ENCODE assay signal across 20 cellular contexts in the genomic region with DNA sequence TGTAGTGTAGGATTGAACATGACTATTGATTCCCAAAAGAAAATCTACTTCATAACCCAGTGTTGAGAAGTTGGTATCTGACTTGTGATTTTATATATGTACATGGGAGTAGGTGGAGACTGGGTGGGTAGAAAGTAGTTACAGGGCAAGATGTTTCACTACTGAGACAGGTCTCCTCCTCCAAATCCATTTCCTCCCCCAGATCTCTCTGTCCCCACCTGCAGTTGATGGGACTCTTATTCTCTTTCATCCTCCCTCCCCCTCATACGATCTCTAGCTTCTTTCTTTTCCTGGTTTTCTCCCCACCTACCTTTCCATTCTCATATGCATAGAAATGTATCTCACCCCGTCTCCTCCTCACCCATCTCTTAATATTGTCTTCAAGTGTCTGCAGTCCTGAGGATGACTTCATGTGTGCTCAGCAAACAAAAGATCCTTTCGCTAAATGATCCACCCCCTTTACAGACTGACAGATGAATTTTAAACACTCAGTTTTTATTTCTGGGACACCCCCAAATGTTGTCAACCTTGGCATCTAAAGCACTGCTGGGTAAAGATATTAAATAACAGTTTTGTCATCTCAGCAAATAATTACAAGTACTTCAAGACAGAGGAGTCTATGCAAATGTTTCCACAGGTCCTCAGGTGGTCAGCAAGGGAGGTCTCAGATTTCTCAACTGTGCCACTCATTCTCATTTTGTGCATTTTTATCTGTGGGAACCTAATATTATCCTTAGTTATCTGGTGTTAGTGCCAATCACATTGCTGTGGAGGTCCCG. TPM values are rescaled to one million over a fixed set of nuclear protein-coding genes. Genes with fewer than 3 reads are reported as not detected.
DNase-seq lines count a peak whose midpoint lies in the region; ATAC-seq and TF ChIP-seq lines count a peak whose summit lies in the region.
"Had no signal": no experiment of that assay in that cellular context is flagged by ENCODE, and none has a peak within 500 bp of the region (broad histone marks: within the 10 kb centered on the region; RNA-seq: fewer than 3 reads in every experiment).

No MANE protein-coding gene starts in this region.

- POLR2A ChIA-PET in IMR-90 (lab: Charles Lee; ENCODE audit: unreplicated experiment), result no interaction called here

- H3K9me1 ChIP-seq in IMR-90 (ENCODE audit: insufficient read depth, low read length), result no peaks in the 10 kb centered on the region

- H3K9ac ChIP-seq in IMR-90 (ENCODE audit: low read depth, low read length), result no peak overlapping the region

- no peak overlapping the region for H4K5ac ChIP-seq in IMR-90 (ENCODE audit: low read depth, low read length)

- H3K9me3 ChIP-seq in IMR-90 (ENCODE audit: control insufficient read depth, insufficient read depth, low read length), result peaks cover 5% of the 10 kb centered on the region; the same call in 1 of the 2 replicates

- WGBS in IMR-90 (ENCODE audit: extremely low coverage in 2 of 2, insufficient read length in 1 of 2), 2 experiments, result 64% methylated on average over 2 of the region's 4 CpGs; no CpG with 5 or more reads in 1 of the 2 experiments

- H3K27ac Mint-ChIP-seq in activated T-cell treated with anti-CD3 and anti-CD28 coated beads, Interleukin-2, amount 50 U/mL, for 72 hours, result peak overlapping the region; percentile 84
- peak overlapping the region in 1 of 2 donors; percentile 70 for H3K27ac Mint-ChIP-seq in activated naive CD4-positive, alpha-beta T cell treated with anti-CD3 and anti-CD28 coated beads, Interleukin-2, amount 50 U/mL, for 72 hours
- H3K27ac Mint-ChIP-seq in stimulated activated effector memory CD8-positive, alpha-beta T cell treated with anti-CD3 and anti-CD28 coated beads, Interleukin-12 subunit alpha, Interleukin-12 subunit beta, amount 100 ng/mL, for 72 hours, result no peak overlapping the region
- H3K27ac Mint-ChIP-seq in stimulated activated memory B cell treated with anti-CD40 and anti-IgM and Interleukin-4, amounts not matched to agents 10 μg/mL and 1 μg/mL and 100 μg/mL, for 72 hours, result no peak overlapping the region

- no peak overlapping the region for H3K18ac ChIP-seq in IMR-90 (ENCODE audit: low read depth, low read length)

- peak; percentile 65 to 69 for ATAC-seq in activated T-cell treated with anti-CD3 and anti-CD28 coated beads, Interleukin-2, amount 50 U/mL, for 72 hours (replicated peaks in 1 of 2)
- no peak for ATAC-seq in IMR-90 (ENCODE audit: low read depth)
- peak; percentile 66 to 81 for ATAC-seq in activated naive CD4-positive, alpha-beta T cell treated with anti-CD3 and anti-CD28 coated beads, Interleukin-2, amount 50 U/mL, for 72 hours
- peak; percentile 51 for ATAC-seq in stimulated activated effector memory CD8-positive, alpha-beta T cell treated with anti-CD3 and anti-CD28 coated beads, Interleukin-12 subunit alpha, Interleukin-12 subunit beta, amount 100 ng/mL, for 72 hours
- ATAC-seq in stimulated activated memory B cell treated with anti-CD40 and anti-IgM and Interleukin-4, amounts not matched to agents 10 μg/mL and 1 μg/mL and 100 μg/mL, for 72 hours, result no peak
- ATAC-seq: Right ventricle myocardium inferior had no signal

- in situ Hi-C loops in IMR-90 (cut with MboI; ENCODE audit: low sequenced_read_pairs), result no loop called here

- H3K14ac ChIP-seq in IMR-90 (replicated peaks; ENCODE audit: low read depth, low read length), result no peak overlapping the region

- no peak overlapping the region for H2AK9ac ChIP-seq in IMR-90 (replicated peaks; ENCODE audit: low read depth, low read length, poor library complexity)

- H3K79me1 ChIP-seq in IMR-90 (ENCODE audit: low read depth in 1 of 2, low read length in 2 of 2), result no peaks in the 10 kb centered on the region

- no peak overlapping the region for H2AFZ ChIP-seq in IMR-90 (replicated peaks; ENCODE audit: low read length, poor library complexity)

- intact Hi-C loops in IMR-90 (cut with micrococcal nuclease), result no loop called here

- H3K36me3 ChIP-seq in IMR-90 (ENCODE audit: control insufficient read depth, insufficient read depth, low read length), result no peaks in the 10 kb centered on the region
- H3K36me3 ChIP-seq: thoracic aorta had no signal

- no peak overlapping the region for H3K27ac ChIP-seq in IMR-90 (ENCODE audit: insufficient read depth, low read length)
- H3K27ac ChIP-seq: C4-2B had no signal

- TF ChIP-seq CTCF in IMR-90 (conservative IDR thresholded peaks at IDR 0.05; ENCODE audit: low read depth, low read length), result no peak

- peak overlapping the region; percentile 39 to 74 for H3K4me3 Mint-ChIP-seq in activated T-cell treated with anti-CD3 and anti-CD28 coated beads, Interleukin-2, amount 50 U/mL, for 72 hours
- H3K4me3 Mint-ChIP-seq in stimulated activated effector memory CD8-positive, alpha-beta T cell treated with anti-CD3 and anti-CD28 coated beads, Interleukin-12 subunit alpha, Interleukin-12 subunit beta, amount 100 ng/mL, for 72 hours, result no peak overlapping the region
- H3K4me3 Mint-ChIP-seq in stimulated activated memory B cell treated with anti-CD40 and anti-IgM and Interleukin-4, amounts not matched to agents 10 μg/mL and 1 μg/mL and 100 μg/mL, for 72 hours, result no peak overlapping the region

- H3K9me3 Mint-ChIP-seq in activated T-cell treated with anti-CD3 and anti-CD28 coated beads, Interleukin-2, amount 50 U/mL, for 72 hours, result peaks cover 9 to 15% of the 10 kb centered on the region in 2 donors
- peaks cover 7 to 16% of the 10 kb centered on the region in 2 donors for H3K9me3 Mint-ChIP-seq in activated naive CD4-positive, alpha-beta T cell treated with anti-CD3 and anti-CD28 coated beads, Interleukin-2, amount 50 U/mL, for 72 hours
- peaks cover 8% of the 10 kb centered on the region for H3K9me3 Mint-ChIP-seq in stimulated activated effector memory CD8-positive, alpha-beta T cell treated with anti-CD3 and anti-CD28 coated beads, Interleukin-12 subunit alpha, Interleukin-12 subunit beta, amount 100 ng/mL, for 72 hours
- H3K9me3 Mint-ChIP-seq in stimulated activated memory B cell treated with anti-CD40 and anti-IgM and Interleukin-4, amounts not matched to agents 10 μg/mL and 1 μg/mL and 100 μg/mL, for 72 hours, result peaks cover 6% of the 10 kb centered on the region

- no peak for TF ChIP-seq RAD21 in IMR-90 (IDR thresholded peaks at IDR 0.05; ENCODE audit: low read length)

- H3K36me3 Mint-ChIP-seq in activated T-cell treated with anti-CD3 and anti-CD28 coated beads, Interleukin-2, amount 50 U/mL, for 72 hours (ENCODE audit: insufficient read depth in 2 of 2), result peaks cover 15 to 17% of the 10 kb centered on the region in 2 donors
- H3K36me3 Mint-ChIP-seq in activated naive CD4-positive, alpha-beta T cell treated with anti-CD3 and anti-CD28 coated beads, Interleukin-2, amount 50 U/mL, for 72 hours, result peaks cover 16 to 19% of the 10 kb centered on the region in 2 donors
- H3K36me3 Mint-ChIP-seq in stimulated activated effector memory CD8-positive, alpha-beta T cell treated with anti-CD3 and anti-CD28 coated beads, Interleukin-12 subunit alpha, Interleukin-12 subunit beta, amount 100 ng/mL, for 72 hours, result no peaks in the 10 kb centered on the region
- peaks cover 11% of the 10 kb centered on the region for H3K36me3 Mint-ChIP-seq in stimulated activated memory B cell treated with anti-CD40 and anti-IgM and Interleukin-4, amounts not matched to agents 10 μg/mL and 1 μg/mL and 100 μg/mL, for 72 hours

- CTCF ChIA-PET in IMR-90 (lab: Yijun Ruan, JAX), result no interaction called here

- H3K27me3 Mint-ChIP-seq in activated T-cell treated with anti-CD3 and anti-CD28 coated beads, Interleukin-2, amount 50 U/mL, for 72 hours (ENCODE audit: low read depth), result no peaks in the 10 kb centered on the region
- peaks cover 14% of the 10 kb centered on the region for H3K27me3 Mint-ChIP-seq in stimulated activated memory B cell treated with anti-CD40 and anti-IgM and Interleukin-4, amounts not matched to agents 10 μg/mL and 1 μg/mL and 100 μg/mL, for 72 hours

- BruUV-seq in IMR-90 (replicated peaks; lab: Mats Ljungman, UMichigan), result no TSS peak

- H3K4me2 ChIP-seq in IMR-90 (ENCODE audit: low read depth, low read length), result no peak overlapping the region

- no peaks in the 10 kb centered on the region for H4K20me1 ChIP-seq in IMR-90 (ENCODE audit: insufficient read depth, low read length)

- H2BK5ac ChIP-seq in IMR-90 (ENCODE audit: low read depth, low read length, poor library complexity, severe bottlenecking), result no peak overlapping the region

- no peak overlapping the region for H2BK20ac ChIP-seq in IMR-90 (ENCODE audit: low read depth, low read length)

- no peaks in the 10 kb centered on the region for H3K4me1 ChIP-seq in IMR-90 (ENCODE audit: control insufficient read depth, insufficient read depth, low read length)

- no peak for DNase-seq in activated T-cell treated with anti-CD3 and anti-CD28 coated beads, Interleukin-2, amount 50 U/mL, for 72 hours
- no peak for DNase-seq in activated T-cell treated with anti-CD3 and anti-CD28 coated beads, Interleukin-2, amount 50 U/mL, for 48 hours
- DNase-seq in IMR-90 (no peak), SK-N-DZ (ENCODE audit: low spot score) (no peak), KG1 (lab: John Stamatoyannopoulos, UW) (no peak)
- DNase-seq in activated naive CD4-positive, alpha-beta T cell treated with anti-CD3 and anti-CD28 coated beads, Interleukin-2, amount 50 U/mL, for 72 hours (ENCODE audit: low spot score in 2 of 2), result no peak
- no peak for DNase-seq in stimulated activated effector memory CD8-positive, alpha-beta T cell treated with anti-CD3 and anti-CD28 coated beads, Interleukin-12 subunit alpha, Interleukin-12 subunit beta, amount 100 ng/mL, for 72 hours (ENCODE audit: low spot score in 2 of 2)
- DNase-seq: amniotic stem cell, cortex of kidney, DMS153, GDM1, HCEC 1CT, islet precursor cell, Karpas-422, NCI-H1694 treated with DMSO at 0.1 percent for 48 hours had no signal

- H4K8ac ChIP-seq in IMR-90 (ENCODE audit: low read depth in 2 of 2, low read length in 2 of 2), result no peak overlapping the region

- H3K23ac ChIP-seq in IMR-90 (ENCODE audit: low read depth, low read length), result no peak overlapping the region

- H4K91ac ChIP-seq in IMR-90 (ENCODE audit: insufficient read depth, low read depth, low read length), result no peak overlapping the region

- peaks cover 64% of the 10 kb centered on the region for H3K4me1 Mint-ChIP-seq in activated T-cell treated with anti-CD3 and anti-CD28 coated beads, Interleukin-2, amount 50 U/mL, for 72 hours (ENCODE audit: low read depth)
- H3K4me1 Mint-ChIP-seq in stimulated activated effector memory CD8-positive, alpha-beta T cell treated with anti-CD3 and anti-CD28 coated beads, Interleukin-12 subunit alpha, Interleukin-12 subunit beta, amount 100 ng/mL, for 72 hours, result peaks cover 39% of the 10 kb centered on the region
- no peaks in the 10 kb centered on the region for H3K4me1 Mint-ChIP-seq in stimulated activated memory B cell treated with anti-CD40 and anti-IgM and Interleukin-4, amounts not matched to agents 10 μg/mL and 1 μg/mL and 100 μg/mL, for 72 hours

- H3K56ac ChIP-seq in IMR-90 (ENCODE audit: extremely low read depth, insufficient read depth, low read length), result no peak overlapping the region

- H3K4ac ChIP-seq in IMR-90 (ENCODE audit: low read depth, low read length), result no peak overlapping the region

- H3K27me3 ChIP-seq in IMR-90 (ENCODE audit: control insufficient read depth, insufficient read depth, low read length), result peaks cover 9% of the 10 kb centered on the region

- H3K4me3 ChIP-seq in IMR-90 (ENCODE audit: insufficient read depth, low read depth, low read length), result no peak overlapping the region
- H3K4me3 ChIP-seq: lung, thoracic aorta had no signal

- dilution Hi-C loops in IMR-90 (cut with HindIII; ENCODE audit: low sequenced_read_pairs, unreplicated experiment), result no loop called here

- no peak overlapping the region for H2AK5ac ChIP-seq in IMR-90 (ENCODE audit: low read depth, low read length)

- no peak for TF ChIP-seq POLR2A in IMR-90 (IDR thresholded peaks at IDR 0.05; ENCODE audit: low read depth, low read length)

- H2BK120ac ChIP-seq in IMR-90 (ENCODE audit: low read depth, low read length), result no peak overlapping the region

- no peak overlapping the region for H2BK15ac ChIP-seq in IMR-90 (ENCODE audit: low read depth, low read length)

RNA-seq across cellular contexts. Expression of a gene that starts 18.7 kb away (rescaled TPM):
- 10 to 100 TPM; 77.6 to 89.7 TPM for total RNA-seq in activated T-cell treated with anti-CD3 and anti-CD28 coated beads, Interleukin-2, amount 50 U/mL, for 72 hours
- 4.3 and 7.2 TPM in 2 replicates for total RNA-seq in IMR-90 (2012; rRNA removed)
- polyA plus RNA-seq in IMR-90 (2012; rRNA removed), result 2.5 and 3.1 TPM in 2 replicates
- polyA plus RNA-seq in IMR-90 (2012; cell fraction: cytosol; rRNA removed), result 1.5 and 2.1 TPM in 2 replicates
- polyA plus RNA-seq in IMR-90 (2012; cell fraction: nucleus; rRNA removed; ENCODE audit: low replicate concordance), result 0.92 and 1.8 TPM in 2 replicates
- 10 to 100 TPM; 59.6 to 83.3 TPM for total RNA-seq in activated naive CD4-positive, alpha-beta T cell treated with anti-CD3 and anti-CD28 coated beads, Interleukin-2, amount 50 U/mL, for 72 hours
- polyA plus RNA-seq in SK-N-DZ (2014; cell fraction: cytosol; rRNA removed), result 9.9 and 11.3 TPM in 2 replicates
- 4.3 TPM in 2 replicates for polyA plus RNA-seq in SK-N-DZ (2014; cell fraction: nucleus; rRNA removed)

Comparison
In these comparisons a context has a peak if more than half of its experiments do, and no peak if none do; other contexts are left out.
1. ATAC-seq: peak in activated T-cell treated with anti-CD3 and anti-CD28 coated beads, Interleukin-2, amount 50 U/mL, for 72 hours (2 of 2), activated naive CD4-positive, alpha-beta T cell treated with anti-CD3 and anti-CD28 coated beads, Interleukin-2, amount 50 U/mL, for 72 hours (2 of 2) and stimulated activated effector memory CD8-positive, alpha-beta T cell treated with anti-CD3 and anti-CD28 coated beads, Interleukin-12 subunit alpha, Interleukin-12 subunit beta, amount 100 ng/mL, for 72 hours (single experiment); none in IMR-90 (single experiment) and stimulated activated memory B cell treated with anti-CD40 and anti-IgM and Interleukin-4, amounts not matched to agents 10 μg/mL and 1 μg/mL and 100 μg/mL, for 72 hours (single experiment).
2. H3K4me3 Mint-ChIP-seq: peak in activated T-cell treated with anti-CD3 and anti-CD28 coated beads, Interleukin-2, amount 50 U/mL, for 72 hours (2 of 2); none in stimulated activated effector memory CD8-positive, alpha-beta T cell treated with anti-CD3 and anti-CD28 coated beads, Interleukin-12 subunit alpha, Interleukin-12 subunit beta, amount 100 ng/mL, for 72 hours (single experiment) and stimulated activated memory B cell treated with anti-CD40 and anti-IgM and Interleukin-4, amounts not matched to agents 10 μg/mL and 1 μg/mL and 100 μg/mL, for 72 hours (single experiment).